Comparison of ENCODE assay signal across 2 cellular contexts in the genomic region with DNA sequence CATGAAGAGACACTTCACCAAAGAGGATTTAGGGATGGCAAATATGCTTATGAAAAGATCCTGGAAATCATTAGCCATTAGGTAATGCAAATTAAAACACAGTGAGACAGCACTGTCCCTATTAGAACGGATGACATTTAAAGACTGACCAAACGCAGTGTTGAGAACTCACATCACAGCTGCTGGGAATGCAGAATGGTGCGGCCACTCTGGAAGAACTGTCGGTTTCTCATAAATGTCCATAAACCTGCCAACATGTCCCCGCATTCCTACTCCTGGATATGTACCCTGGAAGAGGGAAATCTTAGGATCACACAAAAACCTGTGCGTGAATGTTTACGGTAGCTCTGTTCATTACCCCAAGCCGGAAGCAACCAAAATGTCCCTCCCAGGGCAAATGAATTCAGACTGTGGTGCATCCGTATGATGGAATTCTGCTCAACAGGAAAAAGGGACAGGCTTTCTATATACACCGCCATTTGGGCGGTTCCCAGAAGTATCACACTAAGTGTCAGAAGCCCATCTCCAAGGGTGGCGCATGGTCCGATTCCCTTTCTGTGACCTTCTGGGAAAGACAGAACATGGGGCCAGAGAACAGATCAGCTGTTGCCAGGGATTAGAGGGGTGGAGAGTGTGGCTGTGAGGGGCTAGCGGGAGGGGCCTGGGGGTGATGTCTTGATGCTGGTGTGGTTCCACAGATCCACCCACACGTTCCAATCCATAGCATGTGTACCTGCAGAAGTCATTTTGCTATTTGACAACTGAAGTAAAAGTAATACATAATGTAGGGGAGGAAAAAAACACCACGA.
TF ChIP-seq lines count a peak whose summit lies in the region.

No MANE protein-coding gene starts in this region.

TF ChIP-seq in SK-N-SH, 30 proteins besides CTCF, POLR2A, EP300 and RAD21 (continued from another document):
- TF ChIP-seq, protein P1, sequence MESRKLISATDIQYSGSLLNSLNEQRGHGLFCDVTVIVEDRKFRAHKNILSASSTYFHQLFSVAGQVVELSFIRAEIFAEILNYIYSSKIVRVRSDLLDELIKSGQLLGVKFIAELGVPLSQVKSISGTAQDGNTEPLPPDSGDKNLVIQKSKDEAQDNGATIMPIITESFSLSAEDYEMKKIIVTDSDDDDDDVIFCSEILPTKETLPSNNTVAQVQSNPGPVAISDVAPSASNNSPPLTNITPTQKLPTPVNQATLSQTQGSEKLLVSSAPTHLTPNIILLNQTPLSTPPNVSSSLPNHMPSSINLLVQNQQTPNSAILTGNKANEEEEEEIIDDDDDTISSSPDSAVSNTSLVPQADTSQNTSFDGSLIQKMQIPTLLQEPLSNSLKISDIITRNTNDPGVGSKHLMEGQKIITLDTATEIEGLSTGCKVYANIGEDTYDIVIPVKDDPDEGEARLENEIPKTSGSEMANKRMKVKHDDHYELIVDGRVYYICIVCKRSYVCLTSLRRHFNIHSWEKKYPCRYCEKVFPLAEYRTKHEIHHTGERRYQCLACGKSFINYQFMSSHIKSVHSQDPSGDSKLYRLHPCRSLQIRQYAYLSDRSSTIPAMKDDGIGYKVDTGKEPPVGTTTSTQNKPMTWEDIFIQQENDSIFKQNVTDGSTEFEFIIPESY (IDR thresholded peaks at IDR 0.05; ENCODE audit: borderline replicate concordance, low read depth): no peak
- no peak for TF ChIP-seq NRF1 (IDR thresholded peaks at IDR 0.05; ENCODE audit: low read depth, low read length)
- no peak for TF ChIP-seq RCOR1 (IDR thresholded peaks at IDR 0.05; ENCODE audit: low read length)
- no peak for TF ChIP-seq RFX5 (IDR thresholded peaks at IDR 0.05; ENCODE audit: low read length)
- no peak for TF ChIP-seq IRF3 (IDR thresholded peaks at IDR 0.05; ENCODE audit: low read depth, low read length)
- no peak for TF ChIP-seq YY1 (IDR thresholded peaks at IDR 0.05; ENCODE audit: low read depth)
- no peak for TF ChIP-seq NFIC (IDR thresholded peaks at IDR 0.05; ENCODE audit: borderline replicate concordance)
- TF ChIP-seq SIN3A (IDR thresholded peaks at IDR 0.05; ENCODE audit: borderline replicate concordance, low read depth, low read length): no peak
- TF ChIP-seq SMC3 (IDR thresholded peaks at IDR 0.05; ENCODE audit: low read depth, low read length): no peak
- no peak for TF ChIP-seq JUND (IDR thresholded peaks at IDR 0.05)
- TF ChIP-seq USF1 (IDR thresholded peaks at IDR 0.05; ENCODE audit: borderline replicate concordance, low read depth): no peak

TF ChIP-seq in SK-N-SH treated with all-trans-retinoic acid at 6 μM for 48 hours, 23 proteins besides CTCF, POLR2A, EP300 and RAD21 (continued from another document):
- TF ChIP-seq PATZ1 (CRISPR knock-in tag; IDR thresholded peaks at IDR 0.05; ENCODE audit: borderline replicate concordance) (no peak), GLIS3 (CRISPR knock-in tag; IDR thresholded peaks at IDR 0.05) (no peak), ARNTL (CRISPR knock-in tag; IDR thresholded peaks at IDR 0.05; ENCODE audit: borderline replicate concordance, low read depth) (no peak), CREB5 (CRISPR knock-in tag; IDR thresholded peaks at IDR 0.05; ENCODE audit: low read depth) (no peak), ZFP3 (CRISPR knock-in tag; IDR thresholded peaks at IDR 0.05) (no peak), TOX (CRISPR knock-in tag; IDR thresholded peaks at IDR 0.05; ENCODE audit: borderline replicate concordance) (no peak), ESRRG (CRISPR knock-in tag; IDR thresholded peaks at IDR 0.05) (no peak), ZFP30 (CRISPR knock-in tag; IDR thresholded peaks at IDR 0.05) (no peak), ZC3H10 (CRISPR knock-in tag; IDR thresholded peaks at IDR 0.05) (no peak)
- TF ChIP-seq, protein P2, sequence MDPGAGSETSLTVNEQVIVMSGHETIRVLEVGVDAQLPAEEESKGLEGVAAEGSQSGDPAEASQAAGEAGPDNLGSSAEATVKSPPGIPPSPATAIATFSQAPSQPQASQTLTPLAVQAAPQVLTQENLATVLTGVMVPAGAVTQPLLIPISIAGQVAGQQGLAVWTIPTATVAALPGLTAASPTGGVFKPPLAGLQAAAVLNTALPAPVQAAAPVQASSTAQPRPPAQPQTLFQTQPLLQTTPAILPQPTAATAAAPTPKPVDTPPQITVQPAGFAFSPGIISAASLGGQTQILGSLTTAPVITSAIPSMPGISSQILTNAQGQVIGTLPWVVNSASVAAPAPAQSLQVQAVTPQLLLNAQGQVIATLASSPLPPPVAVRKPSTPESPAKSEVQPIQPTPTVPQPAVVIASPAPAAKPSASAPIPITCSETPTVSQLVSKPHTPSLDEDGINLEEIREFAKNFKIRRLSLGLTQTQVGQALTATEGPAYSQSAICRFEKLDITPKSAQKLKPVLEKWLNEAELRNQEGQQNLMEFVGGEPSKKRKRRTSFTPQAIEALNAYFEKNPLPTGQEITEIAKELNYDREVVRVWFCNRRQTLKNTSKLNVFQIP (CRISPR knock-in tag; IDR thresholded peaks at IDR 0.05; ENCODE audit: borderline replicate concordance, low read depth): no peak
